ENCODE assay signal across 8 cellular contexts in the genomic region with DNA sequence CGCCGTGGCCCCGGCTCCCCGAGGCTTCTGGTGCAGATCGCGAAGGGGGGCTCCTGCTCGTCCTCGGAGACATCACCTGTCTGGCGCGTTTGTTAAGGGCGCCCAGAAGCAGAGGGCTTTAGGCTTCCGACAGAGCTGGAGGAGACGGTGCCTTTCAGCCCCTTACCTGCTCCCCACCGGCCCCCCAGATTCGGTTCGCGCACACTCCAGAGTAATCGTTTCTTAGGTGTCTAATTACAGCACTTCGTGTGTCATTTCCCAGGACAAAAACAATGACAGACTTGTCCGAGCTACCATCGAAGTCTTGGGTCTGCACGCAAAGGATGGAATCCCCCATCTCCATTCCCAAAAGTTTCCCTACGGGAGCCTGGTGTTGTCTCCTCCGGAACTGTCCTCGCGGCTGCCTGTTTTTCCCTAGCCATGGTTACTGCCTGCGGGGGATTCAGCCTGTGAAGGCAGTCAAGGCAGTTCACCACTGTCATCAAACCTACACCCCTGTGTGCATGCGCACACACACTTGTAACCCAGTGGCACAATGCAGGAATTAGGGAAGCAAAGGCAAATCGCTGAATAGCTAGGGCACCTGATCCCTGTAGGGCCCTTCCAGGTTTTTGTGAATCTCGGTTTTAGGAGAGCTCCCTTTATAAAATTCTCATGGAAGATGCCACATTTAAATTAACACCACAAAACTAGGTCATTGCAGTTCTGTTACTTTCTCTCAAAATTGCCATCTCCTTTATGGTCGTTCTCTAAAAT. TPM values are rescaled to one million over a fixed set of nuclear protein-coding genes. Genes with fewer than 3 reads are reported as not detected.
DNase-seq lines count a peak whose midpoint lies in the region; ATAC-seq and TF ChIP-seq lines count a peak whose summit lies in the region.

No MANE protein-coding gene starts in this region.

- no peaks in the 10 kb centered on the region for H3K27me3 ChIP-seq in neural cell (ENCODE audit: insufficient read depth, low read depth, low read length)

- intact Hi-C loops in head of caudate nucleus (cut with DNase I), result loop anchor here (5.0 to 10.0 kb wide), 2 partner anchors 113 to 374 kb away; a partner anchor contains a TSS

- peak overlapping the region; percentile 81 for H3K4me3 Mint-ChIP-seq in activated naive CD8-positive, alpha-beta T cell

- H3K4me3 ChIP-seq in neural cell (ENCODE audit: low read length), result peak overlapping the region; percentile 84

- peaks cover 4% of the 10 kb centered on the region for H3F3A ChIP-seq in neural cell (ENCODE audit: insufficient read depth, low read length, poor library complexity, severe bottlenecking)

- peak overlapping the region; percentile 92 for H3K27ac ChIP-seq in neural cell (ENCODE audit: low read length)

- H3K4me1 Mint-ChIP-seq in activated naive CD8-positive, alpha-beta T cell (ENCODE audit: low read depth), result peaks cover 7% of the 10 kb centered on the region

- TF ChIP-seq RAD21 in neural cell (conservative IDR thresholded peaks at IDR 0.05), result peak; percentile 8

- peaks cover 46% of the 10 kb centered on the region for H3K27me3 Mint-ChIP-seq in activated naive CD8-positive, alpha-beta T cell

- peaks cover 33% of the 10 kb centered on the region for H3K79me2 ChIP-seq in neural cell (replicated peaks; ENCODE audit: insufficient read depth, low read length)

- H3K9me3 Mint-ChIP-seq in activated naive CD8-positive, alpha-beta T cell (ENCODE audit: low read depth), result peaks cover 3% of the 10 kb centered on the region

- no peak for TF ChIP-seq CTCF in neural cell (IDR thresholded peaks at IDR 0.05; ENCODE audit: poor library complexity, severe bottlenecking)

- H2AFZ ChIP-seq in neural cell (ENCODE audit: low read depth, low read length), result peak overlapping the region; percentile 77

- H3K4me2 ChIP-seq in neural cell (ENCODE audit: low read length), result peak overlapping the region; percentile 82

- ATAC-seq in HG02678 (IDR thresholded peaks at IDR 0.05; ENCODE audit: unreplicated experiment), result no peak
- ATAC-seq in GM19452 (IDR thresholded peaks at IDR 0.05; ENCODE audit: unreplicated experiment), result no peak

- no peaks in the 10 kb centered on the region for H3K9me3 ChIP-seq in neural cell (ENCODE audit: low read length)

- no peaks in the 10 kb centered on the region for H4K20me1 ChIP-seq in neural cell (ENCODE audit: insufficient read depth)

- DNase-seq in DMS114 treated with DMSO at 0.1 percent for 48 hours (lab: John Stamatoyannopoulos, UW; ENCODE audit: unreplicated experiment) (peak; percentile 17), NCI-H1048 (lab: John Stamatoyannopoulos, UW) (peak; percentile 46), head of caudate nucleus (peak; percentile 65 to 91 (median 79))
- DNase-seq in stimulated activated CD4-positive, alpha-beta T cell treated with anti-CD3 and anti-CD28 coated beads, Interleukin-4, amount 100 ng/mL, for 1 hour, result no peak

- no peak for TF ChIP-seq EP300 in neural cell (conservative IDR thresholded peaks at IDR 0.05; ENCODE audit: poor library complexity, severe bottlenecking)

- no peaks in the 10 kb centered on the region for H3K36me3 ChIP-seq in neural cell (ENCODE audit: insufficient read depth, low read length)

- peak overlapping the region; percentile 86 for H3K9ac ChIP-seq in neural cell (ENCODE audit: low read length)

- H3K27ac Mint-ChIP-seq in activated naive CD8-positive, alpha-beta T cell, result no peak overlapping the region

- H3K36me3 Mint-ChIP-seq in activated naive CD8-positive, alpha-beta T cell, result peaks cover 4% of the 10 kb centered on the region

- H3K9me2 ChIP-seq in neural cell (ENCODE audit: insufficient read depth, low read length), result no peaks in the 10 kb centered on the region

TF ChIP-seq in neural cell, 6 proteins besides CTCF, POLR2A, EP300 and RAD21:
- TF ChIP-seq, protein P1, sequence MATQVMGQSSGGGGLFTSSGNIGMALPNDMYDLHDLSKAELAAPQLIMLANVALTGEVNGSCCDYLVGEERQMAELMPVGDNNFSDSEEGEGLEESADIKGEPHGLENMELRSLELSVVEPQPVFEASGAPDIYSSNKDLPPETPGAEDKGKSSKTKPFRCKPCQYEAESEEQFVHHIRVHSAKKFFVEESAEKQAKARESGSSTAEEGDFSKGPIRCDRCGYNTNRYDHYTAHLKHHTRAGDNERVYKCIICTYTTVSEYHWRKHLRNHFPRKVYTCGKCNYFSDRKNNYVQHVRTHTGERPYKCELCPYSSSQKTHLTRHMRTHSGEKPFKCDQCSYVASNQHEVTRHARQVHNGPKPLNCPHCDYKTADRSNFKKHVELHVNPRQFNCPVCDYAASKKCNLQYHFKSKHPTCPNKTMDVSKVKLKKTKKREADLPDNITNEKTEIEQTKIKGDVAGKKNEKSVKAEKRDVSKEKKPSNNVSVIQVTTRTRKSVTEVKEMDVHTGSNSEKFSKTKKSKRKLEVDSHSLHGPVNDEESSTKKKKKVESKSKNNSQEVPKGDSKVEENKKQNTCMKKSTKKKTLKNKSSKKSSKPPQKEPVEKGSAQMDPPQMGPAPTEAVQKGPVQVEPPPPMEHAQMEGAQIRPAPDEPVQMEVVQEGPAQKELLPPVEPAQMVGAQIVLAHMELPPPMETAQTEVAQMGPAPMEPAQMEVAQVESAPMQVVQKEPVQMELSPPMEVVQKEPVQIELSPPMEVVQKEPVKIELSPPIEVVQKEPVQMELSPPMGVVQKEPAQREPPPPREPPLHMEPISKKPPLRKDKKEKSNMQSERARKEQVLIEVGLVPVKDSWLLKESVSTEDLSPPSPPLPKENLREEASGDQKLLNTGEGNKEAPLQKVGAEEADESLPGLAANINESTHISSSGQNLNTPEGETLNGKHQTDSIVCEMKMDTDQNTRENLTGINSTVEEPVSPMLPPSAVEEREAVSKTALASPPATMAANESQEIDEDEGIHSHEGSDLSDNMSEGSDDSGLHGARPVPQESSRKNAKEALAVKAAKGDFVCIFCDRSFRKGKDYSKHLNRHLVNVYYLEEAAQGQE (IDR thresholded peaks at IDR 0.05; ENCODE audit: borderline replicate concordance), result no peak
- TF ChIP-seq MXI1 (conservative IDR thresholded peaks at IDR 0.05; ENCODE audit: poor library complexity, severe bottlenecking) (peak; percentile 30), TAF1 (IDR thresholded peaks at IDR 0.05; ENCODE audit: low read depth) (no peak), POLR2AphosphoS5 (IDR thresholded peaks at IDR 0.05) (peak; percentile 77), SMC3 (conservative IDR thresholded peaks at IDR 0.05; ENCODE audit: poor library complexity) (peak; percentile 29)
TF ChIP-seq in neural cell: peak in this region for 3.

RNA-seq across cellular contexts. Expression of a gene that starts 0.7 kb away (rescaled TPM):
- polyA plus RNA-seq in neural cell, result 22.9 and 26.8 TPM in 2 replicates
- 159 and 180 TPM in 2 replicates for polyA minus RNA-seq in neural cell
